In genomic region chrX:119871599-119872395, GRCh38 we compare ENCODE assay signal across 1 cellular context.
A peak's percentile ranks its signal among the peaks of the same experiment; 100 is the strongest.
TF ChIP-seq lines count a peak whose summit lies in the region.

Gene NDUFA1, plus strand, starts transcription at chrX:119871832. Its CDS starts 80 bp downstream, at chrX:119871912.
Gene RNF113A, minus strand, starts transcription at chrX:119871733. Its CDS starts 120 bp downstream, at chrX:119871613.

TF ChIP-seq in K562, 482 proteins besides CTCF, POLR2A, EP300 and RAD21 (continued from another document and continues in another):
- TF ChIP-seq ZBTB11 (CRISPR knock-in tag; IDR thresholded peaks at IDR 0.05) (peak in 2 of 3 experiments; percentile 63 to 94; a peak in 4 of 6 replicates), HEY1 (CRISPR knock-in tag; IDR thresholded peaks at IDR 0.05; ENCODE audit: borderline replicate concordance) (no peak), MECOM (CRISPR knock-in tag; IDR thresholded peaks at IDR 0.05) (0 out of 2 replicates have a peak, but pooled peaks have one; percentile 37), ZNF79 (CRISPR knock-in tag; IDR thresholded peaks at IDR 0.05; ENCODE audit: low read depth) (no peak), KDM4B (IDR thresholded peaks at IDR 0.05; ENCODE audit: borderline replicate concordance in 2 of 2, low read depth in 1 of 2) (0 out of 4 replicates have a peak, but pooled peaks of 1 of the 2 experiments have one; percentile 20), DPF2 (IDR thresholded peaks at IDR 0.05) (no peak; the same call in 1 of the 2 replicates), CLOCK (CRISPR knock-in tag; IDR thresholded peaks at IDR 0.05; ENCODE audit: borderline replicate concordance) (no peak), NFIC (IDR thresholded peaks at IDR 0.05) (0 out of 2 replicates have a peak, but pooled peaks have one; percentile 11), ZNF76 (CRISPR knock-in tag; IDR thresholded peaks at IDR 0.05; ENCODE audit: borderline replicate concordance) (no peak), SNRNP70 (optimal IDR thresholded peaks at IDR 0.05; ENCODE audit: low read depth, low read length) (no peak), CBX3 (IDR thresholded peaks at IDR 0.05; ENCODE audit: borderline replicate concordance in 1 of 2, low read length in 2 of 2) (peak in 1 of 2 experiments; percentile 77; a peak in 1 of 3 replicates), CTBP1 (IDR thresholded peaks at IDR 0.05; ENCODE audit: borderline replicate concordance) (0 out of 2 replicates have a peak, but pooled peaks have one; percentile 47), SAFB2 (IDR thresholded peaks at IDR 0.05; ENCODE audit: borderline replicate concordance, low read depth, low read length, severe bottlenecking) (no peak), KHSRP (IDR thresholded peaks at IDR 0.05) (no peak), SRSF7 (optimal IDR thresholded peaks at IDR 0.05; ENCODE audit: low read depth, low read length) (no peak), NFXL1 (CRISPR knock-in tag; IDR thresholded peaks at IDR 0.05) (no peak), PTBP1 (IDR thresholded peaks at IDR 0.05; ENCODE audit: low read depth, low read length) (no peak), ZNF384 (IDR thresholded peaks at IDR 0.05; ENCODE audit: low read depth, low read length) (no peak), ZNF217 (CRISPR knock-in tag; IDR thresholded peaks at IDR 0.05) (no peak), TCFL5 (CRISPR knock-in tag; conservative IDR thresholded peaks at IDR 0.05) (no peak), ZNF239 (CRISPR knock-in tag; IDR thresholded peaks at IDR 0.05) (no peak), TAF15 (IDR thresholded peaks at IDR 0.05; ENCODE audit: low read depth, low read length) (no peak), KAT8 (IDR thresholded peaks at IDR 0.05; ENCODE audit: low read depth) (no peak), HMG20A (CRISPR knock-in tag; conservative IDR thresholded peaks at IDR 0.05) (no peak), SMARCE1 (IDR thresholded peaks at IDR 0.05) (no peak), SP2 (IDR thresholded peaks at IDR 0.05; ENCODE audit: extremely low read depth, low read depth, low read length, poor library complexity, severe bottlenecking) (no peak), MIER1 (IDR thresholded peaks at IDR 0.05; ENCODE audit: low read depth) (no peak), ESRRA (IDR thresholded peaks at IDR 0.05; ENCODE audit: borderline replicate concordance, low read depth) (peak; percentile 98), PREB (CRISPR knock-in tag; IDR thresholded peaks at IDR 0.05) (no peak), SMAD2 (IDR thresholded peaks at IDR 0.05; ENCODE audit: low read depth, low read length) (no peak), EP400 (IDR thresholded peaks at IDR 0.05) (peak; percentile 90), ELF2 (CRISPR knock-in tag; IDR thresholded peaks at IDR 0.05) (peak; percentile 72), TOE1 (IDR thresholded peaks at IDR 0.05; ENCODE audit: borderline replicate concordance) (peak; percentile 58; the same call in 1 of the 2 replicates), TOE1 (CRISPR knock-in tag; IDR thresholded peaks at IDR 0.05; ENCODE audit: borderline replicate concordance, low read depth) (no peak), SMARCA4 (IDR thresholded peaks at IDR 0.05) (no peak), MYNN (IDR thresholded peaks at IDR 0.05) (peak; percentile 39; the same call in 1 of the 2 replicates), MYNN (CRISPR knock-in tag; IDR thresholded peaks at IDR 0.05) (no peak), ZNF639 (CRISPR knock-in tag; conservative IDR thresholded peaks at IDR 0.05 in 1 of 2, IDR thresholded peaks at IDR 0.05 in 1 of 2) (peak; percentile 46 to 64; a peak in 2 of 4 replicates)
- TF ChIP-seq, protein P1, sequence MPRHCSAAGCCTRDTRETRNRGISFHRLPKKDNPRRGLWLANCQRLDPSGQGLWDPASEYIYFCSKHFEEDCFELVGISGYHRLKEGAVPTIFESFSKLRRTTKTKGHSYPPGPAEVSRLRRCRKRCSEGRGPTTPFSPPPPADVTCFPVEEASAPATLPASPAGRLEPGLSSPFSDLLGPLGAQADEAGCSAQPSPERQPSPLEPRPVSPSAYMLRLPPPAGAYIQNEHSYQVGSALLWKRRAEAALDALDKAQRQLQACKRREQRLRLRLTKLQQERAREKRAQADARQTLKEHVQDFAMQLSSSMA (CRISPR knock-in tag; IDR thresholded peaks at IDR 0.05), result peak; percentile 97
- TF ChIP-seq, protein P2, sequence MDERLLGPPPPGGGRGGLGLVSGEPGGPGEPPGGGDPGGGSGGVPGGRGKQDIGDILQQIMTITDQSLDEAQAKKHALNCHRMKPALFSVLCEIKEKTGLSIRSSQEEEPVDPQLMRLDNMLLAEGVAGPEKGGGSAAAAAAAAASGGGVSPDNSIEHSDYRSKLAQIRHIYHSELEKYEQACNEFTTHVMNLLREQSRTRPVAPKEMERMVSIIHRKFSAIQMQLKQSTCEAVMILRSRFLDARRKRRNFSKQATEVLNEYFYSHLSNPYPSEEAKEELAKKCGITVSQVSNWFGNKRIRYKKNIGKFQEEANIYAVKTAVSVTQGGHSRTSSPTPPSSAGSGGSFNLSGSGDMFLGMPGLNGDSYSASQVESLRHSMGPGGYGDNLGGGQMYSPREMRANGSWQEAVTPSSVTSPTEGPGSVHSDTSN (CRISPR knock-in tag; IDR thresholded peaks at IDR 0.05; ENCODE audit: low read depth), result 0 out of 2 replicates have a peak, but pooled peaks have one; percentile 6
- TF ChIP-seq, protein P2 (tag; conservative IDR thresholded peaks at IDR 0.05; ENCODE audit: low read depth), result no peak
- TF ChIP-seq, protein P3, sequence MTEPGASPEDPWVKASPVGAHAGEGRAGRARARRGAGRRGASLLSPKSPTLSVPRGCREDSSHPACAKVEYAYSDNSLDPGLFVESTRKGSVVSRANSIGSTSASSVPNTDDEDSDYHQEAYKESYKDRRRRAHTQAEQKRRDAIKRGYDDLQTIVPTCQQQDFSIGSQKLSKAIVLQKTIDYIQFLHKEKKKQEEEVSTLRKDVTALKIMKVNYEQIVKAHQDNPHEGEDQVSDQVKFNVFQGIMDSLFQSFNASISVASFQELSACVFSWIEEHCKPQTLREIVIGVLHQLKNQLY (CRISPR knock-in tag; conservative IDR thresholded peaks at IDR 0.05), result no peak
- TF ChIP-seq, protein P4, sequence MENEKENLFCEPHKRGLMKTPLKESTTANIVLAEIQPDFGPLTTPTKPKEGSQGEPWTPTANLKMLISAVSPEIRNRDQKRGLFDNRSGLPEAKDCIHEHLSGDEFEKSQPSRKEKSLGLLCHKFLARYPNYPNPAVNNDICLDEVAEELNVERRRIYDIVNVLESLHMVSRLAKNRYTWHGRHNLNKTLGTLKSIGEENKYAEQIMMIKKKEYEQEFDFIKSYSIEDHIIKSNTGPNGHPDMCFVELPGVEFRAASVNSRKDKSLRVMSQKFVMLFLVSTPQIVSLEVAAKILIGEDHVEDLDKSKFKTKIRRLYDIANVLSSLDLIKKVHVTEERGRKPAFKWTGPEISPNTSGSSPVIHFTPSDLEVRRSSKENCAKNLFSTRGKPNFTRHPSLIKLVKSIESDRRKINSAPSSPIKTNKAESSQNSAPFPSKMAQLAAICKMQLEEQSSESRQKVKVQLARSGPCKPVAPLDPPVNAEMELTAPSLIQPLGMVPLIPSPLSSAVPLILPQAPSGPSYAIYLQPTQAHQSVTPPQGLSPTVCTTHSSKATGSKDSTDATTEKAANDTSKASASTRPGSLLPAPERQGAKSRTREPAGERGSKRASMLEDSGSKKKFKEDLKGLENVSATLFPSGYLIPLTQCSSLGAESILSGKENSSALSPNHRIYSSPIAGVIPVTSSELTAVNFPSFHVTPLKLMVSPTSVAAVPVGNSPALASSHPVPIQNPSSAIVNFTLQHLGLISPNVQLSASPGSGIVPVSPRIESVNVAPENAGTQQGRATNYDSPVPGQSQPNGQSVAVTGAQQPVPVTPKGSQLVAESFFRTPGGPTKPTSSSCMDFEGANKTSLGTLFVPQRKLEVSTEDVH (IDR thresholded peaks at IDR 0.05; ENCODE audit: low read depth, partially characterized antibody), result peak; percentile 16
- TF ChIP-seq, protein P5, sequence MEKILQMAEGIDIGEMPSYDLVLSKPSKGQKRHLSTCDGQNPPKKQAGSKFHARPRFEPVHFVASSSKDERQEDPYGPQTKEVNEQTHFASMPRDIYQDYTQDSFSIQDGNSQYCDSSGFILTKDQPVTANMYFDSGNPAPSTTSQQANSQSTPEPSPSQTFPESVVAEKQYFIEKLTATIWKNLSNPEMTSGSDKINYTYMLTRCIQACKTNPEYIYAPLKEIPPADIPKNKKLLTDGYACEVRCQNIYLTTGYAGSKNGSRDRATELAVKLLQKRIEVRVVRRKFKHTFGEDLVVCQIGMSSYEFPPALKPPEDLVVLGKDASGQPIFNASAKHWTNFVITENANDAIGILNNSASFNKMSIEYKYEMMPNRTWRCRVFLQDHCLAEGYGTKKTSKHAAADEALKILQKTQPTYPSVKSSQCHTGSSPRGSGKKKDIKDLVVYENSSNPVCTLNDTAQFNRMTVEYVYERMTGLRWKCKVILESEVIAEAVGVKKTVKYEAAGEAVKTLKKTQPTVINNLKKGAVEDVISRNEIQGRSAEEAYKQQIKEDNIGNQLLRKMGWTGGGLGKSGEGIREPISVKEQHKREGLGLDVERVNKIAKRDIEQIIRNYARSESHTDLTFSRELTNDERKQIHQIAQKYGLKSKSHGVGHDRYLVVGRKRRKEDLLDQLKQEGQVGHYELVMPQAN (IDR thresholded peaks at IDR 0.05; ENCODE audit: borderline replicate concordance), result no peak
- TF ChIP-seq, protein P6, sequence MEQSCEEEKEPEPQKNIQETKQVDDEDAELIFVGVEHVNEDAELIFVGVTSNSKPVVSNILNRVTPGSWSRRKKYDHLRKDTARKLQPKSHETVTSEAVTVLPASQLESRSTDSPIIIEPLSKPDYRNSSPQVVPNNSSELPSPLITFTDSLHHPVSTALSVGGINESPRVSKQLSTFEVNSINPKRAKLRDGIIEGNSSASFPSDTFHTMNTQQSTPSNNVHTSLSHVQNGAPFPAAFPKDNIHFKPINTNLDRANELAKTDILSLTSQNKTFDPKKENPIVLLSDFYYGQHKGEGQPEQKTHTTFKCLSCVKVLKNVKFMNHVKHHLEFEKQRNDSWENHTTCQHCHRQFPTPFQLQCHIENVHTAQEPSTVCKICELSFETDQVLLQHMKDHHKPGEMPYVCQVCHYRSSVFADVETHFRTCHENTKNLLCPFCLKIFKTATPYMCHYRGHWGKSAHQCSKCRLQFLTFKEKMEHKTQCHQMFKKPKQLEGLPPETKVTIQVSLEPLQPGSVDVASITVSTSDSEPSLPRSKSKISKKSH (CRISPR knock-in tag; IDR thresholded peaks at IDR 0.05), result no peak
